21 cellular contexts compared by ENCODE assay signal in the genomic region with DNA sequence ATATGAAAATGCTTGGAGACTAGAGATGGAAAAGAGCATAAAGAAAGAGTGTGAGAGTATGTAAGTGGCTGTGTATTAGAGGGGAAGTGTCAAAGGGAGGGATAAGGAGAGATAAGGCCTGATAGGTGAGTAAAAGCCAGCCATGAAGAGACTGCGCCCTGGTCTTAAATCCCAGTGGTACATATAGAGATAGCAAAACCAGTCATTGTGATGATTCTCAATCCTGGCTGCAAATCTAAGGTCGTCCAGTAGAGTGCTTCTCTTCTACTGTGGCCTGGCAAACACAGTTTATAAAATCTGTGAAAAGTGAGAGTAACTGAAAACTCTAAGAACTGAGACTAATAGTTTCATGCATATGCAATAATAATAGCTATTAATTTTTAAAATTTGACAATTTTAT.
"Had no signal": no experiment of that assay in that cellular context is flagged by ENCODE, and none has a peak within 500 bp of the region (broad histone marks: within the 10 kb centered on the region; RNA-seq: fewer than 3 reads in every experiment).

No MANE protein-coding gene starts in this region.

- DNase-seq: activated B cell treated with CpG ODN at 0.5 μM for 24 hours; activated CD4-positive, alpha-beta T cell treated with anti-CD3 and anti-CD28 coated beads, Interleukin-2, amount 10 ng/mL, durations not matched to agents 24 days and 14 days; activated CD8-positive, alpha-beta memory T cell treated with anti-CD3 and anti-CD28 coated beads, Interleukin-2, amount 50 U/mL, for 48 hours; activated gamma-delta T cell treated with Interleukin-2 at 50 U/mL for 16 hours; activated T-cell treated with anti-CD3 and anti-CD28 coated beads, Interleukin-2, amount 50 U/mL, for 72 hours; amniotic stem cell; central memory CD4-positive, alpha-beta T cell; effector memory CD4-positive, alpha-beta T cell; heart right ventricle; islet precursor cell; mucosa of descending colon; naive thymus-derived CD4-positive, alpha-beta T cell had no signal

- H3K9me3 Mint-ChIP-seq: activated B cell treated with CpG ODN at 0.5 μM for 24 hours; activated CD4-positive, alpha-beta T cell treated with anti-CD3 and anti-CD28 coated beads, Interleukin-2, amount 10 ng/mL, durations not matched to agents 24 days and 14 days; activated T-cell treated with anti-CD3 and anti-CD28 coated beads, Interleukin-2, amount 50 U/mL, for 72 hours; dendritic cell treated with granulocyte-macrophage colony-stimulating factor and Interleukin-4, amounts not matched to agents 40 ng/mL and 50 ng/mL, for 4 days; stimulated activated effector memory CD8-positive, alpha-beta T cell treated with anti-CD3 and anti-CD28 coated beads, Interleukin-12 subunit alpha, Interleukin-12 subunit beta, amount 100 ng/mL, for 72 hours had no signal

- H3K27me3 ChIP-seq: gastroesophageal sphincter, heart right ventricle had no signal

- H3K9ac ChIP-seq: parathyroid adenoma had no signal

- H3K4me1 ChIP-seq: gastroesophageal sphincter, heart right ventricle, parathyroid adenoma had no signal

- H3K27ac Mint-ChIP-seq: activated B cell treated with CpG ODN at 0.5 μM for 24 hours; activated CD4-positive, alpha-beta T cell treated with anti-CD3 and anti-CD28 coated beads, Interleukin-2, amount 10 ng/mL, durations not matched to agents 24 days and 14 days; activated naive CD8-positive, alpha-beta T cell; activated T-cell treated with anti-CD3 and anti-CD28 coated beads, Interleukin-2, amount 50 U/mL, for 72 hours; dendritic cell treated with granulocyte-macrophage colony-stimulating factor and Interleukin-4, amounts not matched to agents 40 ng/mL and 50 ng/mL, for 4 days; stimulated activated effector memory CD8-positive, alpha-beta T cell treated with anti-CD3 and anti-CD28 coated beads, Interleukin-12 subunit alpha, Interleukin-12 subunit beta, amount 100 ng/mL, for 72 hours had no signal

- H3K4me3 ChIP-seq: gastroesophageal sphincter, heart right ventricle, mucosa of descending colon, thoracic aorta had no signal

- FAIRE-seq: TTC549 had no signal

- H3K36me3 ChIP-seq: gastroesophageal sphincter, thoracic aorta had no signal

- ATAC-seq: activated T-cell treated with anti-CD3 and anti-CD28 coated beads, Interleukin-2, amount 50 U/mL, for 72 hours; gastroesophageal sphincter; heart right ventricle; left lobe of liver; mucosa of descending colon; naive thymus-derived CD4-positive, alpha-beta T cell; stimulated activated effector memory CD8-positive, alpha-beta T cell treated with anti-CD3 and anti-CD28 coated beads, Interleukin-12 subunit alpha, Interleukin-12 subunit beta, amount 100 ng/mL, for 72 hours had no signal

- H3K79me2 ChIP-seq: parathyroid adenoma had no signal

- H2AFZ ChIP-seq: parathyroid adenoma had no signal

- H3K27me3 Mint-ChIP-seq: activated B cell treated with CpG ODN at 0.5 μM for 24 hours; activated CD4-positive, alpha-beta T cell treated with anti-CD3 and anti-CD28 coated beads, Interleukin-2, amount 10 ng/mL, durations not matched to agents 24 days and 14 days; activated naive CD8-positive, alpha-beta T cell; dendritic cell treated with granulocyte-macrophage colony-stimulating factor and Interleukin-4, amounts not matched to agents 40 ng/mL and 50 ng/mL, for 4 days; naive thymus-derived CD4-positive, alpha-beta T cell had no signal

- H3K4me1 Mint-ChIP-seq: activated B cell treated with CpG ODN at 0.5 μM for 24 hours; activated CD4-positive, alpha-beta T cell treated with anti-CD3 and anti-CD28 coated beads, Interleukin-2, amount 10 ng/mL, durations not matched to agents 24 days and 14 days had no signal

- H3K4me3 Mint-ChIP-seq: activated B cell treated with CpG ODN at 0.5 μM for 24 hours; activated CD4-positive, alpha-beta T cell treated with anti-CD3 and anti-CD28 coated beads, Interleukin-2, amount 10 ng/mL, durations not matched to agents 24 days and 14 days; activated naive CD8-positive, alpha-beta T cell; activated T-cell treated with anti-CD3 and anti-CD28 coated beads, Interleukin-2, amount 50 U/mL, for 72 hours; dendritic cell treated with granulocyte-macrophage colony-stimulating factor and Interleukin-4, amounts not matched to agents 40 ng/mL and 50 ng/mL, for 4 days; naive thymus-derived CD4-positive, alpha-beta T cell; stimulated activated effector memory CD8-positive, alpha-beta T cell treated with anti-CD3 and anti-CD28 coated beads, Interleukin-12 subunit alpha, Interleukin-12 subunit beta, amount 100 ng/mL, for 72 hours had no signal

- H3K9me3 ChIP-seq: gastroesophageal sphincter, heart right ventricle, mucosa of descending colon, thoracic aorta had no signal

- H3K27ac ChIP-seq: epithelial cell of prostate, gastroesophageal sphincter, heart right ventricle, parathyroid adenoma, thoracic aorta had no signal
